Comparison of ENCODE assay signal across 28 cellular contexts in the genomic region with DNA sequence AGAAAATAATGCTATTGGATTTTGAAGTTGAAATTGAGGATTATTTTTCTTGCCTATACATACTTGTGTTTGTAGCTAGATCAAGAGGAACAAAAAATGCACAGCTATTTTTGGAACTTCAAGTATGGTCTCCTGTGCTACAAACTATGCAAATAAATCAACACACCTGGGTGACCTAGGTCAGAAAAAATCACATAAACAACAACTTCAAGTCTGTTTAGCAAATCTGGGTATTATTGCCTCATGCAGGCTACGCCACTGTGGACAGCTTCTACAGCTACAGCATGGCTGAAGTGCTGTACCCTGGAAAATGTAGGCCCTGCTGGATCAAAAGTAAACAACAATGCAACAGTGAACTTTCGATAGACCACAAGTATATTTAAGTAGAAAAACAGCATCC.
DNase-seq lines count a peak whose midpoint lies in the region; ATAC-seq, FAIRE-seq and TF ChIP-seq lines count a peak whose summit lies in the region.
"Had no signal": no experiment of that assay in that cellular context is flagged by ENCODE, and none has a peak within 500 bp of the region (broad histone marks: within the 10 kb centered on the region; RNA-seq: fewer than 3 reads in every experiment).

No MANE protein-coding gene starts in this region.

- TF ChIP-seq CTCF in kidney (IDR thresholded peaks at IDR 0.05; ENCODE audit: borderline replicate concordance, extremely low read depth, insufficient read depth), result no peak

- H3K4me1 ChIP-seq in kidney (ENCODE audit: control insufficient read depth in 1 of 2, insufficient read depth in 1 of 2, low read depth in 1 of 2, low read length in 2 of 2), result no peaks in the 10 kb centered on the region
- H3K4me1 ChIP-seq: colonic mucosa, heart left ventricle, pancreas, upper lobe of left lung had no signal

- H3K4me3 ChIP-seq in kidney (ENCODE audit: low read length in 2 of 2), result no peak overlapping the region
- H3K4me3 ChIP-seq: colonic mucosa, heart left ventricle, lung, pancreas, skin epidermis, upper lobe of left lung had no signal

- no peak overlapping the region for H3K9ac ChIP-seq in kidney (ENCODE audit: low read length in 2 of 2)
- H3K9ac ChIP-seq: KMS-11, SK-N-SH had no signal

- DNase-seq in GM12891 (ENCODE audit: insufficient read length, low spot score), result no peak
- DNase-seq in NCI-H69 (lab: John Stamatoyannopoulos, UW), result peak; percentile 26
- no peak for DNase-seq in kidney
- no peak for DNase-seq in DMS53 treated with DMSO at 0.1 percent for 48 hours (lab: John Stamatoyannopoulos, UW; ENCODE audit: unreplicated experiment)
- DNase-seq in KBM-7, result no peak
- DNase-seq: activated CD4-positive, alpha-beta T cell treated with anti-CD3 and anti-CD28 coated beads for 48 hours; activated CD8-positive, alpha-beta memory T cell treated with anti-CD3 and anti-CD28 coated beads for 24 hours; activated effector memory CD4-positive, alpha-beta T cell treated with Interleukin-2 at 50 U/mL for 16 hours; activated naive CD8-positive, alpha-beta T cell treated with anti-CD3 and anti-CD28 coated beads for 36 hours; aorta; CD4-positive, alpha-beta memory T cell; colonic mucosa; effector memory CD8-positive, alpha-beta T cell; heart left ventricle; kidney glomerular epithelial cell; MV-4-11; NCI-H1436 treated with DMSO at 0.1 percent for 48 hours; pancreas; retina; SK-N-SH; upper lobe of left lung; WERI-Rb-1 had no signal

- no peaks in the 10 kb centered on the region for H3K9me3 ChIP-seq in kidney (ENCODE audit: control insufficient read depth in 1 of 2, low read length in 2 of 2)
- H3K9me3 ChIP-seq: colonic mucosa, heart left ventricle, pancreas, SK-N-SH, upper lobe of left lung had no signal

- FAIRE-seq in GM12891 (lab: Jason Lieb, UNC), result peak; percentile 5
- FAIRE-seq in kidney (lab: Jason Lieb, UNC), result no peak
- FAIRE-seq: pancreas had no signal

- ATAC-seq in GM19328 (IDR thresholded peaks at IDR 0.05; ENCODE audit: unreplicated experiment) (peak; percentile 47), HG02763 (IDR thresholded peaks at IDR 0.05; ENCODE audit: unreplicated experiment) (peak; percentile 69), HG03521 (IDR thresholded peaks at IDR 0.05; ENCODE audit: unreplicated experiment) (no peak)
- ATAC-seq: effector memory CD8-positive, alpha-beta T cell; heart left ventricle; pancreas had no signal

- H3K36me3 ChIP-seq in kidney (ENCODE audit: control insufficient read depth in 1 of 2, insufficient read depth in 2 of 2, low read length in 2 of 2), result no peaks in the 10 kb centered on the region
- H3K36me3 ChIP-seq: colonic mucosa, heart left ventricle, pancreas, upper lobe of left lung, WERI-Rb-1 had no signal

- in situ Hi-C loops in KBM-7 (cut with MboI; ENCODE audit: low pct_unique_long_range_greater_than_20kb, low sequenced_read_pairs), result no loop called here

- intact Hi-C loops in kidney (cut with DNase I), result no loop called here

- TF ChIP-seq POLR2A in GM12891 (IDR thresholded peaks at IDR 0.05; ENCODE audit: low read depth, low read length), result no peak

- no peak overlapping the region for H3K27ac ChIP-seq in kidney (ENCODE audit: low read depth in 2 of 2, low read length in 2 of 2)
- H3K27ac ChIP-seq: colonic mucosa, heart left ventricle, KMS-11, pancreas, skin epidermis, upper lobe of left lung, WERI-Rb-1 had no signal

TF ChIP-seq in GM12891, 5 proteins besides CTCF, POLR2A, EP300 and RAD21:
- TF ChIP-seq SPI1 (IDR thresholded peaks at IDR 0.05; ENCODE audit: low read depth, low read length), result no peak
- no peak for TF ChIP-seq PAX5 (IDR thresholded peaks at IDR 0.05; ENCODE audit: insufficient read depth, low read length, severe bottlenecking)
- TF ChIP-seq POLR2AphosphoS5 (IDR thresholded peaks at IDR 0.05; ENCODE audit: low read depth, low read length), result no peak
- TF ChIP-seq TAF1 (IDR thresholded peaks at IDR 0.05; ENCODE audit: low read depth, low read length), result no peak
- no peak for TF ChIP-seq POU2F2 (IDR thresholded peaks at IDR 0.05; ENCODE audit: low read depth, low read length)
